In the genomic region with DNA sequence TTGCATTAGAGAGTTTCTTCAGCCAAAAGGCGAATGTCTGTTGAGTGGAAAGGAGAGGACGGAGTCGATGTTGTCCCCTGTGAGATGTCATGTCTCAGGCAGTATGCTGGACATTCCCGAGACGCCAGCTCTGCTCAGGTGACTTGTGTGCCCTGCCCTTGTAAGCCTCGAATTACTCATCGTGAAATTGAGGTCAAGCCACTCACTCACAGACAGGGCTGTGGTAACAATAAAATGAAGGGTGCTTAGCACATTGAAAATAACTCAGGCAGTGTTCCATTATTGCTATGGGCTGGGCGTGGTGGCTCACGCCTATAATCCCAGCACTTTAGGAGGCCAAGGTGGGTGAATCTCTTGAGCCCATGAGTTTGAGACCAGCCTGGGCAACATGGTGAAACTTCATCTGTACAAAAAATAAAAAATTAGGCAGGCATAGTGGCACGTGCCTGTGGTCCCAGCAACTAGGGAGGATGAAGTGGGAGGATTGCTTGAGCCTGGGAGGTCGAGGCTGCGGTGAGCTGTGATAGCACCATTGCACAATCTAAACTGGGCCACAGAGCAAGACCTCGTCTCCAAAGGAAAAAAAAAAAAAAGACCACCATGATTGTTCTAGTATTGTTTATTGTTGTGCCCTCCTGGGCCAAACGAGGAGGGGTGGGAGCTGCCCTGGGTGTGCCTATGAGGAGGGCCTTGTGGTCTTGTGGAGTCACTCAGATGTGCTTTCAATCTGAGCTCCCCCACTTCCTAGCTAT, we compare ENCODE assay signal across 10 cellular contexts.
DNase-seq lines count a peak whose midpoint lies in the region; ATAC-seq and TF ChIP-seq lines count a peak whose summit lies in the region.
"Had no signal": no experiment of that assay in that cellular context is flagged by ENCODE, and none has a peak within 500 bp of the region (broad histone marks: within the 10 kb centered on the region; RNA-seq: fewer than 3 reads in every experiment).

No MANE protein-coding gene starts in this region.

- no peaks in the 10 kb centered on the region for H3K79me2 ChIP-seq in GM23338 (replicated peaks; ENCODE audit: insufficient read depth)

- no peaks in the 10 kb centered on the region for H4K20me1 ChIP-seq in GM23338 (replicated peaks; ENCODE audit: insufficient read depth)

- H3K4me2 ChIP-seq in GM23338, result no peak overlapping the region

- intact Hi-C loops in adrenal gland (cut with DNase I) (no loop called here), left cardiac atrium (cut with DNase I) (no loop called here)

- H3K9me3 Mint-ChIP-seq in GM23338, result no peaks in the 10 kb centered on the region
- H3K9me3 Mint-ChIP-seq: CD8-positive, alpha-beta T cell had no signal

- H3K27ac ChIP-seq in adrenal gland (peak overlapping the region; percentile 16 to 88 (median 65)), GM23338 (ENCODE audit: low read depth) (no peak overlapping the region)
- H3K27ac ChIP-seq: SK-N-MC had no signal

- no peak overlapping the region for H3K4me3 Mint-ChIP-seq in GM23338
- H3K4me3 Mint-ChIP-seq: CD8-positive, alpha-beta T cell had no signal

- 47 to 60% (median 52%) methylated on average over 13 to 14 of the region's 14 CpGs for WGBS in adrenal gland, 4 donors

- TF ChIP-seq POLR2A in adrenal gland (IDR thresholded peaks at IDR 0.05), result no peak

- no peak overlapping the region for H3K27ac Mint-ChIP-seq in GM23338
- H3K27ac Mint-ChIP-seq: CD8-positive, alpha-beta T cell had no signal

- H3K4me1 ChIP-seq in adrenal gland (replicated peaks in 1 of 2) (peaks cover 14 to 19% of the 10 kb centered on the region in 2 donors), GM23338 (ENCODE audit: insufficient read depth) (0 out of 2 replicates have a peak, but pooled peaks cover 4% of the 10 kb centered on the region)

- peaks cover 2% of the 10 kb centered on the region; the same call in 1 of the 2 replicates for H3K9me2 ChIP-seq in GM23338 (ENCODE audit: insufficient read depth)

- H2AFZ ChIP-seq in GM23338, result no peak overlapping the region

- DNase-seq in ELR (ENCODE audit: low read depth) (peak; percentile 61), adrenal gland (peak; percentile 52 to 83 (median 76)), left cardiac atrium (peak; percentile 30), retinal pigment epithelial cell (ENCODE audit: low read depth) (peak; percentile 57), GM23338 (ENCODE audit: low spot score) (no peak), 8988T (no peak), NCI-H187 treated with DMSO at 0.1 percent for 48 hours (lab: John Stamatoyannopoulos, UW) (no peak)
- no peak for DNase-seq in stimulated activated CD4-positive, alpha-beta T cell treated with anti-CD3 and anti-CD28 coated beads, Interleukin-2, amount 100 ng/mL, for 24 hours
- DNase-seq: CD8-positive, alpha-beta T cell had no signal

- H3K9me3 ChIP-seq in adrenal gland (replicated peaks in 1 of 3), result no peaks in the 10 kb centered on the region

- ATAC-seq in left cardiac atrium, result peak; percentile 53 to 83
- no peak for ATAC-seq in GM23338
- ATAC-seq: CD8-positive, alpha-beta T cell had no signal

- H3K36me3 ChIP-seq in adrenal gland (replicated peaks in 1 of 2) (no peaks in the 10 kb centered on the region), GM23338 (ENCODE audit: insufficient read depth) (no peaks in the 10 kb centered on the region)

- H3K27me3 Mint-ChIP-seq in GM23338 (ENCODE audit: insufficient read depth, low read depth, poor library complexity), result no peaks in the 10 kb centered on the region

- H3K4me3 ChIP-seq in adrenal gland (no peak overlapping the region), retinal pigment epithelial cell (ENCODE audit: low read length) (no peak overlapping the region), GM23338 (no peak overlapping the region)
- H3K4me3 ChIP-seq: SK-N-MC had no signal

- H3K4me1 Mint-ChIP-seq in GM23338, result peaks cover 18% of the 10 kb centered on the region

- H3K36me3 Mint-ChIP-seq in GM23338 (ENCODE audit: low read depth), result no peaks in the 10 kb centered on the region
- H3K36me3 Mint-ChIP-seq: CD8-positive, alpha-beta T cell had no signal

- H3K27me3 ChIP-seq in adrenal gland (no peaks in the 10 kb centered on the region), GM23338 (ENCODE audit: insufficient read depth) (no peaks in the 10 kb centered on the region)

- TF ChIP-seq CTCF in adrenal gland (IDR thresholded peaks at IDR 0.05) (no peak), retinal pigment epithelial cell (conservative IDR thresholded peaks at IDR 0.05; ENCODE audit: low read depth, low read length) (no peak), GM23338 (conservative IDR thresholded peaks at IDR 0.05; ENCODE audit: low read depth in 2 of 2) (no peak)

- H3F3A ChIP-seq in GM23338 (replicated peaks; ENCODE audit: low read depth), result no peaks in the 10 kb centered on the region

TF ChIP-seq in GM23338, 12 proteins besides CTCF, POLR2A, EP300 and RAD21 (continues in another document):
- TF ChIP-seq, protein P1, sequence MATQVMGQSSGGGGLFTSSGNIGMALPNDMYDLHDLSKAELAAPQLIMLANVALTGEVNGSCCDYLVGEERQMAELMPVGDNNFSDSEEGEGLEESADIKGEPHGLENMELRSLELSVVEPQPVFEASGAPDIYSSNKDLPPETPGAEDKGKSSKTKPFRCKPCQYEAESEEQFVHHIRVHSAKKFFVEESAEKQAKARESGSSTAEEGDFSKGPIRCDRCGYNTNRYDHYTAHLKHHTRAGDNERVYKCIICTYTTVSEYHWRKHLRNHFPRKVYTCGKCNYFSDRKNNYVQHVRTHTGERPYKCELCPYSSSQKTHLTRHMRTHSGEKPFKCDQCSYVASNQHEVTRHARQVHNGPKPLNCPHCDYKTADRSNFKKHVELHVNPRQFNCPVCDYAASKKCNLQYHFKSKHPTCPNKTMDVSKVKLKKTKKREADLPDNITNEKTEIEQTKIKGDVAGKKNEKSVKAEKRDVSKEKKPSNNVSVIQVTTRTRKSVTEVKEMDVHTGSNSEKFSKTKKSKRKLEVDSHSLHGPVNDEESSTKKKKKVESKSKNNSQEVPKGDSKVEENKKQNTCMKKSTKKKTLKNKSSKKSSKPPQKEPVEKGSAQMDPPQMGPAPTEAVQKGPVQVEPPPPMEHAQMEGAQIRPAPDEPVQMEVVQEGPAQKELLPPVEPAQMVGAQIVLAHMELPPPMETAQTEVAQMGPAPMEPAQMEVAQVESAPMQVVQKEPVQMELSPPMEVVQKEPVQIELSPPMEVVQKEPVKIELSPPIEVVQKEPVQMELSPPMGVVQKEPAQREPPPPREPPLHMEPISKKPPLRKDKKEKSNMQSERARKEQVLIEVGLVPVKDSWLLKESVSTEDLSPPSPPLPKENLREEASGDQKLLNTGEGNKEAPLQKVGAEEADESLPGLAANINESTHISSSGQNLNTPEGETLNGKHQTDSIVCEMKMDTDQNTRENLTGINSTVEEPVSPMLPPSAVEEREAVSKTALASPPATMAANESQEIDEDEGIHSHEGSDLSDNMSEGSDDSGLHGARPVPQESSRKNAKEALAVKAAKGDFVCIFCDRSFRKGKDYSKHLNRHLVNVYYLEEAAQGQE (IDR thresholded peaks at IDR 0.05; ENCODE audit: unreplicated experiment), result no peak
- TF ChIP-seq CREB1 (CRISPR knock-in tag; IDR thresholded peaks at IDR 0.05; ENCODE audit: low read depth), result no peak
- no peak for TF ChIP-seq STAT1 (IDR thresholded peaks at IDR 0.05; ENCODE audit: unreplicated experiment)

Comparison
In these comparisons a context has a peak if more than half of its experiments do, and no peak if none do; other contexts are left out.
1. DNase-seq: peak in ELR (single experiment), adrenal gland (7 of 7), left cardiac atrium (single experiment) and retinal pigment epithelial cell (single experiment); none in GM23338 (single experiment), 8988T (single experiment), stimulated activated CD4-positive, alpha-beta T cell treated with anti-CD3 and anti-CD28 coated beads, Interleukin-2, amount 100 ng/mL, for 24 hours (0 of 2) and NCI-H187 treated with DMSO at 0.1 percent for 48 hours (single experiment).